8 cellular contexts compared by ENCODE assay signal in the genomic region with DNA sequence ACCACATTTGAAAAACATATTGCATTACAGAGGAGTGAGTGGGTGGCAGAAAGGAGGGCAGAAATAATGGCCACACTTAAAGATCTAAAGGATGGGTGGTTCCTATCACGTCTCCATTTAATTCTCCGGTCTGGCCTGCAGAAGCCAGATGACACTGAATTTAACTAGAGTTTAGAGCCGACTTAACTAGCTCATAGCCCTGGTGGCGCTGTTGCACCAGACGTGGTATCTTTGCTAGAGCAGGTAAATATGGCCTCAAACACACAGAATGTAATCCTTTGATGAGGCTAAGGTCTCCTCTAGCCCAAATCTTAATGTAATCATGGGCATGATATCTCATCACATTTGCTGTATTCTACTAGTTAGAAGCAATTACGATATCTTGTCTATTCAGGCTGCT. TPM values are rescaled to one million over a fixed set of nuclear protein-coding genes. Genes with fewer than 3 reads are reported as not detected.
A peak's percentile ranks its signal among the peaks of the same experiment; 100 is the strongest.
DNase-seq lines count a peak whose midpoint lies in the region; ATAC-seq and TF ChIP-seq lines count a peak whose summit lies in the region.

No MANE protein-coding gene starts in this region.

- H3K36me3 ChIP-seq in RWPE2 (ENCODE audit: low read depth) (no peaks in the 10 kb centered on the region), brain microvascular endothelial cell (replicated peaks) (no peaks in the 10 kb centered on the region)

- intact Hi-C loops in sciatic nerve (cut with DNase I) = no loop called here

- H3K4me3 ChIP-seq in RWPE2 (ENCODE audit: severe bottlenecking) (no peak overlapping the region), brain microvascular endothelial cell (ENCODE audit: low read depth, low read length) (no peak overlapping the region)

- H3K27me3 ChIP-seq in RWPE2 (ENCODE audit: insufficient read depth, poor library complexity, severe bottlenecking) (peaks cover 3% of the 10 kb centered on the region), brain microvascular endothelial cell (replicated peaks) (peaks cover 5% of the 10 kb centered on the region)

- ATAC-seq in RWPE2 (ENCODE audit: low read depth) (peak; percentile 73), sciatic nerve (no peak), HG02884 (IDR thresholded peaks at IDR 0.05; ENCODE audit: unreplicated experiment) (no peak), HG03565 (IDR thresholded peaks at IDR 0.05; ENCODE audit: unreplicated experiment) (no peak)

- no peak overlapping the region for H3K27ac ChIP-seq in RWPE2 (ENCODE audit: poor library complexity, severe bottlenecking)
- H3K27ac ChIP-seq in brain microvascular endothelial cell = no peak overlapping the region

- TF ChIP-seq CTCF in RWPE2 (IDR thresholded peaks at IDR 0.05; ENCODE audit: poor library complexity, severe bottlenecking) = peak; percentile 71
- peak; percentile 87 for TF ChIP-seq CTCF in brain microvascular endothelial cell (IDR thresholded peaks at IDR 0.05; ENCODE audit: low read depth, low read length, missing control alignments)

- H3K4me1 ChIP-seq in RWPE2 (ENCODE audit: insufficient read depth, poor library complexity, severe bottlenecking) = no peaks in the 10 kb centered on the region

- in situ Hi-C loops in brain microvascular endothelial cell (cut with HindIII; ENCODE audit: low pct_ligation_motif_present, low sequenced_read_pairs) = loop anchor here (25.0 kb wide), 1 partner anchor 229 kb away; no protein-coding TSS in a partner anchor

- DNase-seq in EH (ENCODE audit: low read depth) (peak; percentile 58), LHCN-M2 (ENCODE audit: low read depth) (peak; percentile 43), RWPE2 (ENCODE audit: low spot score) (no peak), brain microvascular endothelial cell (peak; percentile 61), lung microvascular endothelial cell (ENCODE audit: low read depth in 2 of 2) (peak; percentile 75 to 86), sciatic nerve (ENCODE audit: low spot score) (no peak)

- H3K9me3 ChIP-seq in RWPE2 (ENCODE audit: severe bottlenecking) = no peaks in the 10 kb centered on the region

RNA-seq across cellular contexts. Expression of gene GAL, which starts 51.5 kb away (rescaled TPM):
- total RNA-seq in LHCN-M2 (2014; rRNA removed) (not detected in 2 replicates), lung microvascular endothelial cell (0.20 and 1.5 TPM in 2 replicates), sciatic nerve (not detected)
- not detected for polyA plus RNA-seq in LHCN-M2 (2012)

Comparison
In these comparisons a context has a peak if more than half of its experiments do, and no peak if none do; other contexts are left out.
1. DNase-seq: peak in EH (single experiment), LHCN-M2 (single experiment), brain microvascular endothelial cell (single experiment) and lung microvascular endothelial cell (2 of 2); none in RWPE2 (single experiment) and sciatic nerve (single experiment).